In the genomic region with DNA sequence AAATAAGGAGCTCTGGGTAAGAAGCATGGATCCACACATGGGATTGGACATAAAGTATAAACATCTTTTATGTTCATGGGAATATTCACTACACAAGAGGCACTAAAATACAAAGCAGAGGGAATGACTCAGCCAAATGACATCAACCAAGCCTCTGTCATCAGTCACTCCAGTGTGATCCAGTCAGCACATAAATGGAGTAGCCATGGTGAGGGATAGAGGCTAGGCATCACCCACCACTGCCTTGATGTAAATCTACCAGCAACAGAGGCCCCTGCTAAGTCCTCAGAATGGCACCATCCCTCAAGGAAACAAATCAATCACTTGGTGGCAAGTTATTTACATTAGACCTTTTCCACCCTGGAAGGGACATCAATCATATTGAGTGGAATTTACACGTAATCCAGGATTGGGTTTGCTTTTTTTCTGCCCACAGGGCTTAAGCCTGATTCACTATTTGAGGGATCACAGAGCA, we compare ENCODE assay signal across 16 cellular contexts. TPM values are rescaled to one million over a fixed set of nuclear protein-coding genes. Genes with fewer than 3 reads are reported as not detected.
DNase-seq lines count a peak whose midpoint lies in the region; ATAC-seq and TF ChIP-seq lines count a peak whose summit lies in the region.
"Had no signal": no experiment of that assay in that cellular context is flagged by ENCODE, and none has a peak within 500 bp of the region (broad histone marks: within the 10 kb centered on the region; RNA-seq: fewer than 3 reads in every experiment).

No MANE protein-coding gene starts in this region.

- no peaks in the 10 kb centered on the region for H3K9me3 Mint-ChIP-seq in activated T-cell treated with anti-CD3 and anti-CD28 coated beads, Interleukin-2, amount 50 U/mL, for 72 hours
- H3K9me3 Mint-ChIP-seq: activated CD4-positive, alpha-beta memory T cell treated with anti-CD3 and anti-CD28 coated beads for 36 hours; activated T-helper 2 cell treated with anti-CD3 and anti-CD28 coated beads, Interferon-gamma antibody, Interleukin-2, Interleukin-4, amounts not matched to agents 10 μg/mL and 5 μg/mL and 100 μg/mL, durations not matched to agents 14 hours and 24 hours and 36 hours had no signal

- H3K9me3 ChIP-seq in uterus = no peaks in the 10 kb centered on the region

- no peak for ATAC-seq in activated T-cell treated with anti-CD3 and anti-CD28 coated beads, Interleukin-2, amount 50 U/mL, for 72 hours (replicated peaks in 1 of 2)
- ATAC-seq: Right ventricle myocardium inferior had no signal

- no peak overlapping the region for H3K4me3 Mint-ChIP-seq in activated T-cell treated with anti-CD3 and anti-CD28 coated beads, Interleukin-2, amount 50 U/mL, for 72 hours
- H3K4me3 Mint-ChIP-seq: activated CD4-positive, alpha-beta memory T cell treated with anti-CD3 and anti-CD28 coated beads for 36 hours had no signal

- DNase-seq in HT1080 (ENCODE audit: low read depth) = peak; percentile 75
- DNase-seq in astrocyte of the hippocampus (ENCODE audit: low read depth, low spot score) = peak; percentile 70
- peak; percentile 67 for DNase-seq in kidney tubule cell (ENCODE audit: low spot score)
- DNase-seq in mesenteric fat pad (ENCODE audit: low spot score) = no peak
- no peak for DNase-seq in cardiac septum (ENCODE audit: low spot score)
- DNase-seq in uterus = no peak
- no peak for DNase-seq in activated T-cell treated with anti-CD3 and anti-CD28 coated beads, Interleukin-2, amount 50 U/mL, for 72 hours
- DNase-seq: activated CD4-positive, alpha-beta memory T cell treated with anti-CD3 and anti-CD28 coated beads for 36 hours; Kasumi-1; NCI-H187 treated with DMSO at 0.1 percent for 48 hours; NCI-H748 treated with DMSO at 0.1 percent for 48 hours had no signal

- intact Hi-C loops in cardiac septum (cut with DNase I) (no loop called here), uterus (cut with DNase I; ENCODE audit: low total_unique reads) (no loop called here)

- no peak for TF ChIP-seq CTCF in C4-2B (conservative IDR thresholded peaks at IDR 0.05)
- no peak for TF ChIP-seq CTCF in uterus (IDR thresholded peaks at IDR 0.05)

- H3K36me3 Mint-ChIP-seq in activated T-cell treated with anti-CD3 and anti-CD28 coated beads, Interleukin-2, amount 50 U/mL, for 72 hours (ENCODE audit: insufficient read depth in 2 of 2) = no peaks in the 10 kb centered on the region
- H3K36me3 Mint-ChIP-seq: activated CD4-positive, alpha-beta memory T cell treated with anti-CD3 and anti-CD28 coated beads for 36 hours had no signal

- H3K27ac Mint-ChIP-seq in activated T-cell treated with anti-CD3 and anti-CD28 coated beads, Interleukin-2, amount 50 U/mL, for 72 hours = no peak overlapping the region
- H3K27ac Mint-ChIP-seq: activated CD4-positive, alpha-beta memory T cell treated with anti-CD3 and anti-CD28 coated beads for 36 hours; activated T-helper 2 cell treated with anti-CD3 and anti-CD28 coated beads, Interferon-gamma antibody, Interleukin-2, Interleukin-4, amounts not matched to agents 10 μg/mL and 5 μg/mL and 100 μg/mL, durations not matched to agents 14 hours and 24 hours and 36 hours; progenitor cell of endocrine pancreas had no signal

- no peak overlapping the region for H3K4me3 ChIP-seq in uterus
- H3K4me3 ChIP-seq: BLaER1 treated with 17β-estradiol and CSF1 and Interleukin-3, amounts not matched to agents 10 nM and 100 nM had no signal

- peak overlapping the region; percentile 6; the same call in 1 of the 2 replicates for H3K27ac ChIP-seq in C4-2B
- no peak overlapping the region for H3K27ac ChIP-seq in uterus
- H3K27ac ChIP-seq: BLaER1 treated with 17β-estradiol and CSF1 and Interleukin-3, amounts not matched to agents 10 nM and 100 nM had no signal

- no peaks in the 10 kb centered on the region for H3K27me3 ChIP-seq in uterus
- H3K27me3 ChIP-seq: BLaER1 treated with 17β-estradiol and CSF1 and Interleukin-3, amounts not matched to agents 10 nM and 100 nM had no signal

- no peaks in the 10 kb centered on the region for H3K36me3 ChIP-seq in uterus
- H3K36me3 ChIP-seq: BLaER1 treated with 17β-estradiol and CSF1 and Interleukin-3, amounts not matched to agents 10 nM and 100 nM had no signal

- H3K4me1 ChIP-seq in uterus = no peaks in the 10 kb centered on the region
- H3K4me1 ChIP-seq: BLaER1 treated with 17β-estradiol and CSF1 and Interleukin-3, amounts not matched to agents 10 nM and 100 nM had no signal

- H3K4me1 Mint-ChIP-seq in activated T-cell treated with anti-CD3 and anti-CD28 coated beads, Interleukin-2, amount 50 U/mL, for 72 hours (ENCODE audit: low read depth) = no peaks in the 10 kb centered on the region

- TF ChIP-seq POLR2A in uterus (IDR thresholded peaks at IDR 0.05) = no peak

- no peaks in the 10 kb centered on the region for H3K27me3 Mint-ChIP-seq in activated T-cell treated with anti-CD3 and anti-CD28 coated beads, Interleukin-2, amount 50 U/mL, for 72 hours (ENCODE audit: low read depth)
- H3K27me3 Mint-ChIP-seq: activated CD4-positive, alpha-beta memory T cell treated with anti-CD3 and anti-CD28 coated beads for 36 hours; progenitor cell of endocrine pancreas had no signal

RNA-seq across cellular contexts. Expression of gene VEPH1, which starts 27.3 kb away (rescaled TPM):
- 85.5 and 91.1 TPM in 2 replicates for total RNA-seq in HT1080 (2014; rRNA removed; shearing (Covaris generic))
- polyA plus RNA-seq in HT1080 (2015; cell fraction: cytosol; rRNA removed) = 57.3 and 72.2 TPM in 2 replicates
- polyA plus RNA-seq in HT1080 (2015; cell fraction: nucleus; rRNA removed) = 89.2 and 94.4 TPM in 2 replicates
- 2.8 TPM for total RNA-seq in mesenteric fat pad
- 0.78 TPM for total RNA-seq in cardiac septum
- 10 to 100 TPM in 1 of 4 donors, not detected in 3; 12.2 TPM for total RNA-seq in uterus
- not detected for total RNA-seq in activated T-cell treated with anti-CD3 and anti-CD28 coated beads, Interleukin-2, amount 50 U/mL, for 72 hours
- total RNA-seq: activated CD4-positive, alpha-beta memory T cell treated with anti-CD3 and anti-CD28 coated beads for 36 hours; activated T-helper 2 cell treated with anti-CD3 and anti-CD28 coated beads, Interferon-gamma antibody, Interleukin-2, Interleukin-4, amounts not matched to agents 10 μg/mL and 5 μg/mL and 100 μg/mL, durations not matched to agents 14 hours and 24 hours and 36 hours had no signal

RNA-seq across cellular contexts. Expression of gene PTX3, which starts 39.3 kb away (rescaled TPM):
- total RNA-seq in HT1080 (2014; rRNA removed; shearing (Covaris generic)) = 56.4 and 60.3 TPM in 2 replicates
- 70.0 and 75.6 TPM in 2 replicates for polyA plus RNA-seq in HT1080 (2015; cell fraction: cytosol; rRNA removed)
- polyA plus RNA-seq in HT1080 (2015; cell fraction: nucleus; rRNA removed) = 132 and 156 TPM in 2 replicates
- total RNA-seq in mesenteric fat pad (618 TPM), cardiac septum (2.2 TPM), uterus (1 to 10 TPM in 1 of 4 donors, under 1 TPM in 1, not detected in 2; 0.82 to 7.9 TPM)
- total RNA-seq in activated T-cell treated with anti-CD3 and anti-CD28 coated beads, Interleukin-2, amount 50 U/mL, for 72 hours = under 1 TPM; 0.56 to 0.65 TPM
- total RNA-seq: activated T-helper 2 cell treated with anti-CD3 and anti-CD28 coated beads, Interferon-gamma antibody, Interleukin-2, Interleukin-4, amounts not matched to agents 10 μg/mL and 5 μg/mL and 100 μg/mL, durations not matched to agents 14 hours and 24 hours and 36 hours had no signal

Comparison
In these comparisons a context has a peak if more than half of its experiments do, and no peak if none do; other contexts are left out.
1. DNase-seq: peak in HT1080 (single experiment), astrocyte of the hippocampus (single experiment) and kidney tubule cell (single experiment); none in mesenteric fat pad (single experiment), cardiac septum (single experiment), uterus (0 of 2) and activated T-cell treated with anti-CD3 and anti-CD28 coated beads, Interleukin-2, amount 50 U/mL, for 72 hours (0 of 2).
2. RNA of gene PTX3, which starts 39.3 kb away (total RNA-seq): 618 TPM in mesenteric fat pad (single experiment); 56.4 to 60.3 TPM in HT1080, 2.2 TPM in cardiac septum (single experiment), 0.82 to 7.9 TPM in uterus and 0.56 to 0.65 TPM in activated T-cell treated with anti-CD3 and anti-CD28 coated beads, Interleukin-2, amount 50 U/mL, for 72 hours; every median in the first group is over 10 times any median in the second.